Comparison of ENCODE assay signal across 9 cellular contexts in genomic region chr4:141346144-141346543, GRCh38.
A peak's percentile ranks its signal among the peaks of the same experiment; 100 is the strongest.
DNase-seq lines count a peak whose midpoint lies in the region; ATAC-seq and TF ChIP-seq lines count a peak whose summit lies in the region.
"Had no signal": no experiment of that assay in that cellular context is flagged by ENCODE, and none has a peak within 500 bp of the region (broad histone marks: within the 10 kb centered on the region; RNA-seq: fewer than 3 reads in every experiment).

No MANE protein-coding gene starts in this region.

- H3K27me3 ChIP-seq in GM06990 (replicated peaks; ENCODE audit: control insufficient read depth, insufficient read depth, low read length) = no peaks in the 10 kb centered on the region

- no peaks in the 10 kb centered on the region for H3K36me3 Mint-ChIP-seq in activated CD4-positive, alpha-beta T cell treated with anti-CD3 and anti-CD28 coated beads, Interleukin-2, amount 10 ng/mL, durations not matched to agents 24 days and 14 days (ENCODE audit: low read depth)
- no peaks in the 10 kb centered on the region for H3K36me3 Mint-ChIP-seq in activated naive CD4-positive, alpha-beta T cell treated with anti-CD3 and anti-CD28 coated beads, Interleukin-2, amount 50 U/mL, for 72 hours
- H3K36me3 Mint-ChIP-seq: naive B cell had no signal

- H3K4me1 Mint-ChIP-seq in activated CD4-positive, alpha-beta T cell treated with anti-CD3 and anti-CD28 coated beads, Interleukin-2, amount 10 ng/mL, durations not matched to agents 24 days and 14 days = no peaks in the 10 kb centered on the region

- DNase-seq in GM06990 (ENCODE audit: extremely low read depth, insufficient read length) (no peak), RWPE1 (ENCODE audit: low spot score) (peak; percentile 56), fibroblast of peridontal ligament (ENCODE audit: extremely low read depth) (peak; percentile 84), pulmonary artery endothelial cell (ENCODE audit: low read depth, low spot score) (peak; percentile 33)
- no peak for DNase-seq in activated CD4-positive, alpha-beta T cell treated with anti-CD3 and anti-CD28 coated beads, Interleukin-2, amount 10 ng/mL, durations not matched to agents 24 days and 14 days
- DNase-seq in stimulated activated CD4-positive, alpha-beta T cell treated with anti-CD3 and anti-CD28 coated beads, Interleukin-1b, Interleukin-23, amount 100 ng/mL, for 48 hours = no peak
- DNase-seq in activated naive CD4-positive, alpha-beta T cell treated with anti-CD3 and anti-CD28 coated beads, Interleukin-2, amount 50 U/mL, for 72 hours (ENCODE audit: low spot score in 2 of 2) = no peak
- DNase-seq: naive B cell had no signal

- no peak overlapping the region for H3K4me3 Mint-ChIP-seq in activated CD4-positive, alpha-beta T cell treated with anti-CD3 and anti-CD28 coated beads, Interleukin-2, amount 10 ng/mL, durations not matched to agents 24 days and 14 days
- H3K4me3 Mint-ChIP-seq: naive B cell had no signal

- intact Hi-C loops in activated CD4-positive, alpha-beta T cell treated with anti-CD3 and anti-CD28 coated beads, Interleukin-2, amount 10 ng/mL, durations not matched to agents 24 days and 14 days (cut with micrococcal nuclease) = no loop called here

- POLR2A ChIA-PET in RWPE1 (lab: Yijun Ruan, JAX; ENCODE audit: low non-redundant PET) = no interaction called here

- H3K27me3 Mint-ChIP-seq in activated CD4-positive, alpha-beta T cell treated with anti-CD3 and anti-CD28 coated beads, Interleukin-2, amount 10 ng/mL, durations not matched to agents 24 days and 14 days = peaks cover 6% of the 10 kb centered on the region

- no peaks in the 10 kb centered on the region for H3K36me3 ChIP-seq in GM06990 (ENCODE audit: control insufficient read depth, insufficient read depth, low read length)

- TF ChIP-seq CTCF in GM06990 (IDR thresholded peaks at IDR 0.05; ENCODE audit: insufficient read depth, low read length, poor library complexity, severe bottlenecking) (peak; percentile 32), RWPE1 (conservative IDR thresholded peaks at IDR 0.05; ENCODE audit: low read depth) (peak; percentile 68)

- H3K9me3 Mint-ChIP-seq in activated CD4-positive, alpha-beta T cell treated with anti-CD3 and anti-CD28 coated beads, Interleukin-2, amount 10 ng/mL, durations not matched to agents 24 days and 14 days = no peaks in the 10 kb centered on the region
- H3K9me3 Mint-ChIP-seq in activated naive CD4-positive, alpha-beta T cell treated with anti-CD3 and anti-CD28 coated beads, Interleukin-2, amount 50 U/mL, for 72 hours = no peaks in the 10 kb centered on the region
- H3K9me3 Mint-ChIP-seq: naive B cell had no signal

- H3K27ac Mint-ChIP-seq in activated CD4-positive, alpha-beta T cell treated with anti-CD3 and anti-CD28 coated beads, Interleukin-2, amount 10 ng/mL, durations not matched to agents 24 days and 14 days = no peak overlapping the region
- H3K27ac Mint-ChIP-seq in activated naive CD4-positive, alpha-beta T cell treated with anti-CD3 and anti-CD28 coated beads, Interleukin-2, amount 50 U/mL, for 72 hours = no peak overlapping the region

- CTCF ChIA-PET in RWPE1 (lab: Yijun Ruan, JAX) = interaction anchor here (0.6 to 1.2 kb wide), 10 partner anchors 11 to 780 kb away, joined by 3 to 7 read pairs (median 4); no protein-coding TSS in a partner anchor

- peak; percentile 58 for ATAC-seq in HG03442 (IDR thresholded peaks at IDR 0.05; ENCODE audit: unreplicated experiment)
- ATAC-seq in activated naive CD4-positive, alpha-beta T cell treated with anti-CD3 and anti-CD28 coated beads, Interleukin-2, amount 50 U/mL, for 72 hours = no peak

- H3K4me3 ChIP-seq in GM06990 (replicated peaks; ENCODE audit: low read depth, low read length) = no peak overlapping the region

- no peak overlapping the region for H3K27ac ChIP-seq in RWPE1

Comparison
In these comparisons a context has a peak if more than half of its experiments do, and no peak if none do; other contexts are left out.
1. DNase-seq: peak in RWPE1 (single experiment), fibroblast of peridontal ligament (single experiment) and pulmonary artery endothelial cell (single experiment); none in GM06990 (single experiment), activated CD4-positive, alpha-beta T cell treated with anti-CD3 and anti-CD28 coated beads, Interleukin-2, amount 10 ng/mL, durations not matched to agents 24 days and 14 days (single experiment), stimulated activated CD4-positive, alpha-beta T cell treated with anti-CD3 and anti-CD28 coated beads, Interleukin-1b, Interleukin-23, amount 100 ng/mL, for 48 hours (single experiment) and activated naive CD4-positive, alpha-beta T cell treated with anti-CD3 and anti-CD28 coated beads, Interleukin-2, amount 50 U/mL, for 72 hours (0 of 2).